In the genomic region with DNA sequence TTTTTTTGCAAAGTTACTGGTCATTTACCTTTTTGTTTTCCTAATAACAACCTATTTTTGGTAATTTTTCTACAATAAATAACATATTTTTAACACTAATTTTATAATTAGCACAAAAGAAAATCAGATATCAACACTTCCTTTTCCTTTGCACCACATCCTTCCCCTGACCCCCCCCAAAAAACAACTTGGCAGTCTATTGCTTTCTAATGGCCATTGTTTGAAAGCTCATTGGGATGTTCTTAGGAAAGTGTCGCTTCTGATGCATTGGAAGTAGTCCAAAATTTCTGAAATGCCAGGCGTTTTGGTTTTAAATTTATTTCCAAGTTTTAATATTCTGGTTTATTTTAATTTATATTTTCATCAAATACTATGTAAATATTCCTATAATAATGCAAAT, we compare ENCODE assay signal across 5 cellular contexts.
"Had no signal": no experiment of that assay in that cellular context is flagged by ENCODE, and none has a peak within 500 bp of the region (broad histone marks: within the 10 kb centered on the region; RNA-seq: fewer than 3 reads in every experiment).

No MANE protein-coding gene starts in this region.

- DNase-seq: GM23248, GOT3, H7, HFFc6, IMR-90 had no signal
